11 cellular contexts compared by ENCODE assay signal in genomic region chr9:120708526-120709224, GRCh38. TPM values are rescaled to one million over a fixed set of nuclear protein-coding genes. Genes with fewer than 3 reads are reported as not detected.
DNase-seq lines count a peak whose midpoint lies in the region; ATAC-seq, FAIRE-seq and TF ChIP-seq lines count a peak whose summit lies in the region.
"Had no signal": no experiment of that assay in that cellular context is flagged by ENCODE, and none has a peak within 500 bp of the region (broad histone marks: within the 10 kb centered on the region; RNA-seq: fewer than 3 reads in every experiment).

No MANE protein-coding gene starts in this region.

- intact Hi-C loops in right lobe of liver (cut with DNase I) (no loop called here), HepG2 (cut with micrococcal nuclease; ENCODE audit: unreplicated experiment) (no loop called here)

- TF ChIP-seq EP300 in HepG2 (IDR thresholded peaks at IDR 0.05; ENCODE audit: low read depth in 2 of 2, low read length in 2 of 2): no peak
- TF ChIP-seq EP300 in HepG2 (CRISPR knock-in tag; IDR thresholded peaks at IDR 0.05; ENCODE audit: borderline replicate concordance): no peak

- H3K36me3 ChIP-seq in right lobe of liver: no peaks in the 10 kb centered on the region
- no peaks in the 10 kb centered on the region for H3K36me3 ChIP-seq in HepG2 (replicated peaks in 1 of 2; ENCODE audit: control insufficient read depth in 1 of 2, insufficient read depth in 2 of 2, low read length in 2 of 2)

- CTCF ChIA-PET in HepG2 (lab: Yijun Ruan, JAX; ENCODE audit: low intra/inter-chr PET ratio, low total read pairs) (no interaction called here), RWPE1 (lab: Yijun Ruan, JAX) (interaction anchor here (0.7 kb wide), 1 partner anchor 28 kb away, joined by 3 read pairs; no protein-coding TSS in a partner anchor)

- FAIRE-seq in HepG2 (lab: Jason Lieb, UNC): no peak

- H3K4me1 ChIP-seq in right lobe of liver: peaks cover 0 to 54% (median 14%) of the 10 kb centered on the region in 4 donors
- H3K4me1 ChIP-seq in HepG2 (ENCODE audit: insufficient read depth, low read length): peaks cover 56% of the 10 kb centered on the region

- no TSS peak for BruUV-seq in HepG2 (replicated peaks; lab: Mats Ljungman, UMichigan)

- TF ChIP-seq CTCF in right lobe of liver (IDR thresholded peaks at IDR 0.05) (no peak), HepG2 (CRISPR knock-in tag; IDR thresholded peaks at IDR 0.05) (no peak), RWPE1 (conservative IDR thresholded peaks at IDR 0.05; ENCODE audit: low read depth) (no peak)

- no peaks in the 10 kb centered on the region for H4K20me1 ChIP-seq in HepG2 (ENCODE audit: insufficient read depth, low read length)

- TF ChIP-seq RAD21 in HepG2 (CRISPR knock-in tag; IDR thresholded peaks at IDR 0.05): no peak

- H3K4me3 ChIP-seq in right lobe of liver (no peak overlapping the region), HepG2 (replicated peaks in 1 of 3; ENCODE audit: insufficient read depth in 1 of 3, low read depth in 2 of 3, low read length in 3 of 3) (no peak overlapping the region)

- H3K27ac ChIP-seq in right lobe of liver (peak overlapping the region in 2 of 3 donors; percentile 91 to 96), HepG2 (ENCODE audit: extremely low read length, insufficient read depth, low read length) (no peak overlapping the region), RWPE1 (peak overlapping the region; percentile 48)

- no peak for DNase-seq in right lobe of liver
- DNase-seq in HepG2 (ENCODE audit: low spot score): no peak
- DNase-seq in RWPE1 (ENCODE audit: low spot score): peak; percentile 83
- peak; percentile 85 for DNase-seq in fibroblast of peridontal ligament (ENCODE audit: extremely low read depth)
- no peak for DNase-seq in NCI-H345 treated with DMSO at 0.1 percent for 48 hours (lab: John Stamatoyannopoulos, UW; ENCODE audit: unreplicated experiment)
- no peak for DNase-seq in OCI-M2 (lab: John Stamatoyannopoulos, UW; ENCODE audit: unreplicated experiment)
- DNase-seq: activated naive CD4-positive, alpha-beta T cell; posterior cingulate gyrus had no signal

- H3K9ac ChIP-seq in HepG2 (ENCODE audit: insufficient read depth, low read depth, low read length): no peak overlapping the region

- WGBS in right lobe of liver (ENCODE audit: insufficient coverage, low coverage, low lambda C conversion rate, missing lambda C conversion rate): 78% methylated on average over 6 of the region's 6 CpGs
- WGBS in HepG2 (ENCODE audit: low lambda C conversion rate): 96% methylated on average over 6 of the region's 6 CpGs

- H3K27me3 ChIP-seq in right lobe of liver: no peaks in the 10 kb centered on the region
- no peaks in the 10 kb centered on the region for H3K27me3 ChIP-seq in HepG2 (ENCODE audit: control insufficient read depth in 1 of 2, insufficient read depth in 2 of 2, low read length in 2 of 2)

- TF ChIP-seq POLR2A in right lobe of liver (IDR thresholded peaks at IDR 0.05): no peak
- no peak for TF ChIP-seq POLR2A in HepG2 (IDR thresholded peaks at IDR 0.05; ENCODE audit: insufficient read depth in 1 of 2, low read depth in 2 of 2, low read length in 2 of 2)

- no peak overlapping the region for H2AFZ ChIP-seq in HepG2 (ENCODE audit: low read length)

- peak in 1 of 4 donors; percentile 12 for ATAC-seq in right lobe of liver
- no peak for ATAC-seq in HepG2
- no peak for ATAC-seq in HG03342 (IDR thresholded peaks at IDR 0.05; ENCODE audit: unreplicated experiment)
- ATAC-seq in SK-N-SH treated with all-trans-retinoic acid at 6 μM for 48 hours: no peak
- ATAC-seq: WTC11 had no signal

- peaks cover 34% of the 10 kb centered on the region for H3K79me2 ChIP-seq in HepG2 (ENCODE audit: insufficient read depth, low read length)

- POLR2A ChIA-PET in HepG2 (lab: Yijun Ruan, JAX) (no interaction called here), RWPE1 (lab: Yijun Ruan, JAX; ENCODE audit: low non-redundant PET) (no interaction called here)

- H3K4me2 ChIP-seq in HepG2 (ENCODE audit: low read depth, low read length): no peak overlapping the region

- in situ Hi-C loops in HepG2 (cut with HindIII; ENCODE audit: extremely low pct_ligation_motif_present, low pct_unique_long_range_greater_than_20kb): no loop called here

- H3K9me3 ChIP-seq in right lobe of liver (no peaks in the 10 kb centered on the region), HepG2 (ENCODE audit: low read length) (no peaks in the 10 kb centered on the region)

TF ChIP-seq in HepG2, 621 proteins besides CTCF, POLR2A, EP300 and RAD21 (continues in another document):
- no peak for TF ChIP-seq PAXIP1 (CRISPR knock-in tag; conservative IDR thresholded peaks at IDR 0.05)
- TF ChIP-seq ATRX (CRISPR knock-in tag; IDR thresholded peaks at IDR 0.05; ENCODE audit: borderline replicate concordance): no peak
- TF ChIP-seq SMAD9 (CRISPR knock-in tag; IDR thresholded peaks at IDR 0.05): no peak

TF ChIP-seq in SK-N-SH treated with all-trans-retinoic acid at 6 μM for 48 hours, 23 proteins besides CTCF, POLR2A, EP300 and RAD21 (continues in another document):
- TF ChIP-seq ISL1 (CRISPR knock-in tag; IDR thresholded peaks at IDR 0.05) (no peak), SNAI2 (CRISPR knock-in tag; IDR thresholded peaks at IDR 0.05) (no peak), ZNF565 (CRISPR knock-in tag; conservative IDR thresholded peaks at IDR 0.05; ENCODE audit: low read depth) (no peak), ESRRG (CRISPR knock-in tag; IDR thresholded peaks at IDR 0.05) (no peak), ARNTL (CRISPR knock-in tag; IDR thresholded peaks at IDR 0.05; ENCODE audit: borderline replicate concordance, low read depth) (no peak), ZFP30 (CRISPR knock-in tag; IDR thresholded peaks at IDR 0.05) (no peak), RARB (CRISPR knock-in tag; IDR thresholded peaks at IDR 0.05) (no peak), CREB5 (CRISPR knock-in tag; IDR thresholded peaks at IDR 0.05; ENCODE audit: low read depth) (no peak), ZNF8 (CRISPR knock-in tag; IDR thresholded peaks at IDR 0.05) (no peak)
- TF ChIP-seq, protein P1, sequence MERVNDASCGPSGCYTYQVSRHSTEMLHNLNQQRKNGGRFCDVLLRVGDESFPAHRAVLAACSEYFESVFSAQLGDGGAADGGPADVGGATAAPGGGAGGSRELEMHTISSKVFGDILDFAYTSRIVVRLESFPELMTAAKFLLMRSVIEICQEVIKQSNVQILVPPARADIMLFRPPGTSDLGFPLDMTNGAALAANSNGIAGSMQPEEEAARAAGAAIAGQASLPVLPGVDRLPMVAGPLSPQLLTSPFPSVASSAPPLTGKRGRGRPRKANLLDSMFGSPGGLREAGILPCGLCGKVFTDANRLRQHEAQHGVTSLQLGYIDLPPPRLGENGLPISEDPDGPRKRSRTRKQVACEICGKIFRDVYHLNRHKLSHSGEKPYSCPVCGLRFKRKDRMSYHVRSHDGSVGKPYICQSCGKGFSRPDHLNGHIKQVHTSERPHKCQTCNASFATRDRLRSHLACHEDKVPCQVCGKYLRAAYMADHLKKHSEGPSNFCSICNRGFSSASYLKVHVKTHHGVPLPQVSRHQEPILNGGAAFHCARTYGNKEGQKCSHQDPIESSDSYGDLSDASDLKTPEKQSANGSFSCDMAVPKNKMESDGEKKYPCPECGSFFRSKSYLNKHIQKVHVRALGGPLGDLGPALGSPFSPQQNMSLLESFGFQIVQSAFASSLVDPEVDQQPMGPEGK (CRISPR knock-in tag; IDR thresholded peaks at IDR 0.05; ENCODE audit: borderline replicate concordance): no peak

RNA-seq across cellular contexts. Expression of gene MEGF9, which starts 5.6 kb away (rescaled TPM):
- total RNA-seq in right lobe of liver (10 to 100 TPM; 26.8 to 49.0 (median 38.2) TPM), HepG2 (2016; rRNA removed; fragmentation: Illumina TruSeq; extraction: Trizol) (3.1 and 3.3 TPM in 2 replicates)
- total RNA-seq in HepG2 (2016; cell fraction: cytosol; rRNA removed; fragmentation: Illumina TruSeq; extraction: Trizol; ENCODE audit: low read depth): 0.71 and 0.88 TPM in 2 replicates
- 3.1 and 3.7 TPM in 2 replicates for total RNA-seq in HepG2 (2016; cell fraction: insoluble cytoplasmic fraction; rRNA removed; fragmentation: Illumina TruSeq; extraction: Trizol)
- total RNA-seq in HepG2 (2016; cell fraction: membrane; rRNA removed; fragmentation: Illumina TruSeq; extraction: Trizol): 4.3 and 4.5 TPM in 2 replicates
- 3.8 and 3.9 TPM in 2 replicates for total RNA-seq in HepG2 (2016; cell fraction: nucleus; rRNA removed; fragmentation: Illumina TruSeq; extraction: Trizol)
- polyA plus RNA-seq in HepG2 (2011; rRNA removed): 3.3 and 3.6 TPM in 2 replicates
- 1.7 and 3.4 TPM in 2 replicates for polyA plus RNA-seq in HepG2 (2011; cell fraction: cytosol; rRNA removed)
- polyA plus RNA-seq in HepG2 (2011; cell fraction: nucleus; rRNA removed): 0.82 and 1.6 TPM in 2 replicates
- 6.3 and 6.4 TPM in 2 replicates for polyA plus RNA-seq in HepG2 (2012)
- polyA plus RNA-seq in HepG2 (2016; cell fraction: cytosol; fragmentation: Illumina TruSeq; extraction: Trizol; ENCODE audit: low read depth): 0.44 and 0.52 TPM in 2 replicates
- polyA plus RNA-seq in HepG2 (2016; cell fraction: insoluble cytoplasmic fraction; fragmentation: Illumina TruSeq; extraction: Trizol; ENCODE audit: low read depth): 3.5 and 4.3 TPM in 2 replicates
- polyA plus RNA-seq in HepG2 (2016; cell fraction: membrane; fragmentation: Illumina TruSeq; extraction: Trizol; ENCODE audit: low read depth): 2.7 and 2.9 TPM in 2 replicates
- 4.6 and 4.7 TPM in 2 replicates for polyA plus RNA-seq in HepG2 (2016; cell fraction: nucleus; fragmentation: Illumina TruSeq; extraction: Trizol; ENCODE audit: insufficient read depth, low read depth)
- polyA minus RNA-seq in HepG2 (2011; rRNA and poly(A)+ RNA removed; ENCODE audit: low replicate concordance): 2.5 and 6.5 TPM in 2 replicates
- 4.0 and 5.0 TPM in 2 replicates for polyA minus RNA-seq in HepG2 (2011; cell fraction: cytosol; rRNA and poly(A)+ RNA removed)
- polyA minus RNA-seq in HepG2 (2011; cell fraction: nucleus; rRNA and poly(A)+ RNA removed): 1.9 and 4.0 TPM in 2 replicates

Comparison
In these comparisons a context has a peak if more than half of its experiments do, and no peak if none do; other contexts are left out.
1. DNase-seq: peak in RWPE1 (single experiment) and fibroblast of peridontal ligament (single experiment); none in right lobe of liver (0 of 3), HepG2 (single experiment), NCI-H345 treated with DMSO at 0.1 percent for 48 hours (single experiment) and OCI-M2 (single experiment).